In the genomic region with DNA sequence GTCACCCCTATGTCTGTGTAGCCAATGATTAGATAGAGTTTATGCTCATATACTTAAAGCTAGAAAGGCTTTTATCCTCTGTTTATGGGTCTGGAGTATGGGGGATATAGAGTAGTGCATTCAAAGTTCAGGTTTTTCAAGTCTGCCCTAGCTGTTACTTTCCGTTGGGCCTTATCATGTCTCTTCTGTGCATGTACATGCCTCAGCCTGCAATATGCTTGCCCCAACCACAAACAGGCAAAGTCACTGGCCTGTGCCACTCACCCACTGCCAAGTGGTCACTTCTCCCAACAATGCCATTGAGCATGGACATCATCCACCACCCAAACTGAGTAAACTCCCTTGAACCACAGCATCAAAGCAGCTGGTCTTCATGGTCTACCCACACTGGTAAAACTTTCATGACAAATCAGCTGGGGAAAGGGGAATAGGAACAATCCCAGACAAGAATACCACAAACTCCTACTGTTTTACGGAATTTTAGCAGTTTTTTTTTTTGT, we compare ENCODE assay signal across 33 cellular contexts.
DNase-seq lines count a peak whose midpoint lies in the region; ATAC-seq, FAIRE-seq and TF ChIP-seq lines count a peak whose summit lies in the region.
"Had no signal": no experiment of that assay in that cellular context is flagged by ENCODE, and none has a peak within 500 bp of the region (broad histone marks: within the 10 kb centered on the region; RNA-seq: fewer than 3 reads in every experiment).

No MANE protein-coding gene starts in this region.

- H3K9me3 ChIP-seq in astrocyte (ENCODE audit: insufficient read depth, low read depth, low read length), result no peaks in the 10 kb centered on the region
- no peaks in the 10 kb centered on the region for H3K9me3 ChIP-seq in keratinocyte (ENCODE audit: control insufficient read depth, low read depth, low read length)
- H3K9me3 ChIP-seq: body of pancreas, heart left ventricle, lower lobe of right lung, MG63, neutrophil, prostate gland, sigmoid colon, thoracic aorta, vagina had no signal

- no peak overlapping the region for H3K4me3 Mint-ChIP-seq in activated CD4-positive, alpha-beta T cell treated with anti-CD3 and anti-CD28 coated beads, Interleukin-2, amount 10 ng/mL, durations not matched to agents 24 days and 14 days
- H3K4me3 Mint-ChIP-seq in astrocyte (ENCODE audit: unreplicated experiment), result no peak overlapping the region
- H3K4me3 Mint-ChIP-seq: activated CD4-positive, alpha-beta T cell treated with anti-CD3 and anti-CD28 coated beads, Interleukin-2, amount 10 ng/mL, durations not matched to agents 7 days and 5 days; activated T-cell treated with anti-CD3 and anti-CD28 coated beads, Interleukin-2, amount 50 U/mL, for 4 hours; stimulated activated naive CD8-positive, alpha-beta T cell treated with anti-CD3 and anti-CD28 coated beads, Interleukin-15, Interleukin-2, amounts not matched to agents 100 ng/mL and 50 ng/mL, for 24 hours; T-helper 1 cell treated with Interleukin-12 subunit alpha and Interleukin-12 subunit beta and Interleukin-4 antibody, amounts not matched to agents 30 μg/mL and 1 μg/mL, for 36 hours had no signal

- H3K9ac ChIP-seq in astrocyte (ENCODE audit: low read length) (no peak overlapping the region), keratinocyte (ENCODE audit: control insufficient read depth, extremely low read depth, insufficient read depth, low read length) (no peak overlapping the region)

- H3K27me3 Mint-ChIP-seq in activated CD4-positive, alpha-beta T cell treated with anti-CD3 and anti-CD28 coated beads, Interleukin-2, amount 10 ng/mL, durations not matched to agents 24 days and 14 days, result no peaks in the 10 kb centered on the region
- no peaks in the 10 kb centered on the region for H3K27me3 Mint-ChIP-seq in astrocyte (ENCODE audit: low read depth, unreplicated experiment)
- H3K27me3 Mint-ChIP-seq: activated CD4-positive, alpha-beta T cell treated with anti-CD3 and anti-CD28 coated beads, Interleukin-2, amount 10 ng/mL, durations not matched to agents 7 days and 5 days; stimulated activated naive CD8-positive, alpha-beta T cell treated with anti-CD3 and anti-CD28 coated beads, Interleukin-15, Interleukin-2, amounts not matched to agents 100 ng/mL and 50 ng/mL, for 24 hours had no signal

- H3K9me3 Mint-ChIP-seq in activated CD4-positive, alpha-beta T cell treated with anti-CD3 and anti-CD28 coated beads, Interleukin-2, amount 10 ng/mL, durations not matched to agents 24 days and 14 days, result no peaks in the 10 kb centered on the region
- H3K9me3 Mint-ChIP-seq in astrocyte (ENCODE audit: unreplicated experiment), result no peaks in the 10 kb centered on the region
- H3K9me3 Mint-ChIP-seq: activated CD4-positive, alpha-beta T cell treated with anti-CD3 and anti-CD28 coated beads, Interleukin-2, amount 10 ng/mL, durations not matched to agents 7 days and 5 days; activated T-cell treated with anti-CD3 and anti-CD28 coated beads, Interleukin-2, amount 50 U/mL, for 4 hours; stimulated activated naive CD8-positive, alpha-beta T cell treated with anti-CD3 and anti-CD28 coated beads, Interleukin-15, Interleukin-2, amounts not matched to agents 100 ng/mL and 50 ng/mL, for 24 hours; T-helper 1 cell treated with Interleukin-12 subunit alpha and Interleukin-12 subunit beta and Interleukin-4 antibody, amounts not matched to agents 30 μg/mL and 1 μg/mL, for 36 hours had no signal

- H3K4me1 ChIP-seq in astrocyte (ENCODE audit: insufficient read depth, low read length) (peaks cover 4% of the 10 kb centered on the region), keratinocyte (ENCODE audit: control insufficient read depth, extremely low read depth, insufficient read depth, low read length) (peaks cover 34% of the 10 kb centered on the region)

- H3K36me3 ChIP-seq in astrocyte (ENCODE audit: insufficient read depth, low read length) (no peaks in the 10 kb centered on the region), keratinocyte (ENCODE audit: control insufficient read depth in 2 of 2, extremely low read depth in 1 of 2, insufficient read depth in 2 of 2, low read length in 2 of 2) (no peaks in the 10 kb centered on the region)
- H3K36me3 ChIP-seq: neutrophil, prostate gland, thoracic aorta had no signal

- H3K27ac ChIP-seq in astrocyte (ENCODE audit: low read depth, low read length), result no peak overlapping the region
- no peak overlapping the region for H3K27ac ChIP-seq in keratinocyte (ENCODE audit: control insufficient read depth, insufficient read depth, low read length)
- H3K27ac ChIP-seq: 22Rv1, body of pancreas, heart left ventricle, lower lobe of right lung, neutrophil, prostate gland, sigmoid colon, SK-N-MC, thoracic aorta, vagina had no signal

- H3K4me2 ChIP-seq in astrocyte (ENCODE audit: low read length) (no peak overlapping the region), keratinocyte (ENCODE audit: control insufficient read depth, extremely low read depth, insufficient read depth, low read depth, low read length) (peak overlapping the region; percentile 63)

- no peaks in the 10 kb centered on the region for H3K27me3 ChIP-seq in astrocyte (ENCODE audit: insufficient read depth, low read length)
- no peaks in the 10 kb centered on the region for H3K27me3 ChIP-seq in keratinocyte (ENCODE audit: control insufficient read depth, extremely low read depth, insufficient read depth, low read length)
- H3K27me3 ChIP-seq: body of pancreas, heart left ventricle, MG63, neutrophil, sigmoid colon, vagina had no signal

- intact Hi-C loops in activated CD4-positive, alpha-beta T cell treated with anti-CD3 and anti-CD28 coated beads, Interleukin-2, amount 10 ng/mL, durations not matched to agents 24 days and 14 days (cut with micrococcal nuclease), result no loop called here

- peaks cover 17% of the 10 kb centered on the region for H3K79me2 ChIP-seq in astrocyte (ENCODE audit: insufficient read depth, low read length)
- peaks cover 33% of the 10 kb centered on the region for H3K79me2 ChIP-seq in keratinocyte (ENCODE audit: control insufficient read depth, insufficient read depth, low read length)

- dilution Hi-C loops in keratinocyte (cut with MboI; ENCODE audit: extremely low pct_ligation_motif_present, low sequenced_read_pairs), result no loop called here

- FAIRE-seq in astrocyte (lab: Jason Lieb, UNC) (no peak), keratinocyte (lab: Jason Lieb, UNC) (no peak)
- FAIRE-seq: GM12878 had no signal

- peaks cover 3% of the 10 kb centered on the region for H3K9me1 ChIP-seq in keratinocyte (ENCODE audit: control insufficient read depth, extremely low read depth, insufficient read depth, low read length)

- ATAC-seq in stimulated activated naive CD8-positive, alpha-beta T cell treated with anti-CD3 and anti-CD28 coated beads, Interleukin-15, Interleukin-2, amounts not matched to agents 100 U/mL and 50 U/mL, for 24 hours, result no peak
- ATAC-seq: activated T-cell treated with anti-CD3 and anti-CD28 coated beads, Interleukin-2, amount 50 U/mL, for 4 hours; body of pancreas; GM12878; heart left ventricle; lower lobe of right lung had no signal

- H2AFZ ChIP-seq in astrocyte (ENCODE audit: low read depth, low read length), result no peak overlapping the region
- H2AFZ ChIP-seq in keratinocyte (ENCODE audit: control insufficient read depth, low read length), result no peak overlapping the region

- H3K4me3 ChIP-seq in astrocyte (ENCODE audit: insufficient read depth, low read depth, low read length) (no peak overlapping the region), keratinocyte (ENCODE audit: control insufficient read depth in 2 of 3, extremely low read depth in 1 of 3, insufficient read depth in 2 of 3, low read depth in 1 of 3, low read length in 3 of 3) (no peak overlapping the region)
- H3K4me3 ChIP-seq: body of pancreas, GM12878, heart left ventricle, lower lobe of right lung, MG63, prostate gland, sigmoid colon, SK-N-MC, thoracic aorta, vagina had no signal

- H3K27ac Mint-ChIP-seq in activated CD4-positive, alpha-beta T cell treated with anti-CD3 and anti-CD28 coated beads, Interleukin-2, amount 10 ng/mL, durations not matched to agents 24 days and 14 days, result peak overlapping the region; percentile 29
- H3K27ac Mint-ChIP-seq in astrocyte (ENCODE audit: unreplicated experiment), result peak overlapping the region; percentile 1
- H3K27ac Mint-ChIP-seq: activated CD4-positive, alpha-beta T cell treated with anti-CD3 and anti-CD28 coated beads, Interleukin-2, amount 10 ng/mL, durations not matched to agents 7 days and 5 days; stimulated activated naive CD8-positive, alpha-beta T cell treated with anti-CD3 and anti-CD28 coated beads, Interleukin-15, Interleukin-2, amounts not matched to agents 100 ng/mL and 50 ng/mL, for 24 hours; T-helper 1 cell treated with Interleukin-12 subunit alpha and Interleukin-12 subunit beta and Interleukin-4 antibody, amounts not matched to agents 30 μg/mL and 1 μg/mL, for 36 hours had no signal

- H3K36me3 Mint-ChIP-seq in activated CD4-positive, alpha-beta T cell treated with anti-CD3 and anti-CD28 coated beads, Interleukin-2, amount 10 ng/mL, durations not matched to agents 24 days and 14 days (ENCODE audit: low read depth), result peaks cover 13% of the 10 kb centered on the region
- H3K36me3 Mint-ChIP-seq in astrocyte (ENCODE audit: low read depth, unreplicated experiment), result peaks cover 2% of the 10 kb centered on the region

- peaks cover 2% of the 10 kb centered on the region for H3K4me1 Mint-ChIP-seq in activated CD4-positive, alpha-beta T cell treated with anti-CD3 and anti-CD28 coated beads, Interleukin-2, amount 10 ng/mL, durations not matched to agents 24 days and 14 days
- peaks cover 17% of the 10 kb centered on the region for H3K4me1 Mint-ChIP-seq in astrocyte (ENCODE audit: low read depth, unreplicated experiment)
- H3K4me1 Mint-ChIP-seq: activated CD4-positive, alpha-beta T cell treated with anti-CD3 and anti-CD28 coated beads, Interleukin-2, amount 10 ng/mL, durations not matched to agents 7 days and 5 days had no signal

- TF ChIP-seq CTCF in astrocyte (IDR thresholded peaks at IDR 0.05; ENCODE audit: insufficient read depth, low read depth, low read length), result no peak
- no peak for TF ChIP-seq CTCF in keratinocyte (optimal IDR thresholded peaks at IDR 0.05 in 1 of 3, IDR thresholded peaks at IDR 0.05 in 1 of 3, conservative IDR thresholded peaks at IDR 0.05 in 1 of 3; ENCODE audit: extremely low read depth in 1 of 3, insufficient read depth in 2 of 3, low read length in 3 of 3)

- DNase-seq in activated CD4-positive, alpha-beta T cell treated with anti-CD3 and anti-CD28 coated beads, Interleukin-2, amount 10 ng/mL, durations not matched to agents 24 days and 14 days, result no peak
- no peak for DNase-seq in activated CD4-positive, alpha-beta T cell treated with anti-CD3 and anti-CD28 coated beads for 48 hours
- DNase-seq in astrocyte (ENCODE audit: low read depth) (no peak), keratinocyte (ENCODE audit: low read depth, low spot score) (peak; percentile 19), ureter (ENCODE audit: low spot score) (peak; percentile 45), SK-N-DZ (ENCODE audit: low spot score) (no peak), GOT3 (lab: John Stamatoyannopoulos, UW) (no peak)
- no peak for DNase-seq in stimulated activated naive CD8-positive, alpha-beta T cell treated with anti-CD3 and anti-CD28 coated beads, Interleukin-15, Interleukin-2, amounts not matched to agents 100 U/mL and 50 U/mL, for 24 hours
- DNase-seq: activated CD4-positive, alpha-beta T cell treated with anti-CD3 and anti-CD28 coated beads, Interleukin-2, amount 10 ng/mL, durations not matched to agents 7 days and 5 days; activated gamma-delta T cell treated with Interleukin-2 at 50 U/mL for 16 hours; activated T-cell treated with anti-CD3 and anti-CD28 coated beads, Interleukin-2, amount 50 U/mL, for 4 hours; body of pancreas; effector CD4-positive, alpha-beta T cell; EL; foreskin fibroblast; heart left ventricle; lower lobe of right lung; MG63; NCI-H1417; NCI-H2081 treated with DMSO at 0.1 percent for 48 hours; NCI-H226; RPMI8226; sigmoid colon; stimulated activated CD4-positive, alpha-beta T cell treated with anti-CD3 and anti-CD28 coated beads, Interleukin-15, amount 100 ng/mL, for 24 hours had no signal

- H4K20me1 ChIP-seq in astrocyte (ENCODE audit: insufficient read depth, low read length), result peaks cover 36% of the 10 kb centered on the region
- peaks cover 2% of the 10 kb centered on the region for H4K20me1 ChIP-seq in keratinocyte (ENCODE audit: control insufficient read depth, extremely low read depth, insufficient read depth, low read length)

Comparison
In these comparisons a context has a peak if more than half of its experiments do, and no peak if none do; other contexts are left out.
1. DNase-seq: peak in keratinocyte (single experiment) and ureter (single experiment); none in activated CD4-positive, alpha-beta T cell treated with anti-CD3 and anti-CD28 coated beads, Interleukin-2, amount 10 ng/mL, durations not matched to agents 24 days and 14 days (single experiment), activated CD4-positive, alpha-beta T cell treated with anti-CD3 and anti-CD28 coated beads for 48 hours (single experiment), astrocyte (single experiment), SK-N-DZ (single experiment), stimulated activated naive CD8-positive, alpha-beta T cell treated with anti-CD3 and anti-CD28 coated beads, Interleukin-15, Interleukin-2, amounts not matched to agents 100 U/mL and 50 U/mL, for 24 hours (single experiment) and GOT3 (single experiment).